Comparison of ENCODE assay signal across 15 cellular contexts in the genomic region with DNA sequence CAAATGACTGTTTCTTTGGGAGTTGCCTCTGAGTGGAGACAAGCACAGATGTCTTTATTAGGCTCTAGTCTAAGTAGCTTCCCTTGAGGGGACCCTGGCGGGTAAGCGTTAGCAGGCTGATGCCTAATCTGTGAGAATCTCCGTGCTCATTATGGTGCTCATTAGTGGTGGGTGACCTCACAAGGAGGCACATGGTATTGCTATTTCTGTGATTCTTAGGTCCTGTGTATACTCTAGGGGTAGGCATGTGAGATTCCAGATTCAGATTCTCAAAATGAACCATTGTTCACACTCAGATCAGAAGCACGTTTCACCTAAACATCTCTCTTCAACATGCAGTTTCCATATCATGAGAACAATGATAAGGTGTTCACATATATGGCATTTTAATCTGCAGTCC.
A peak's percentile ranks its signal among the peaks of the same experiment; 100 is the strongest.
DNase-seq lines count a peak whose midpoint lies in the region; ATAC-seq, FAIRE-seq and TF ChIP-seq lines count a peak whose summit lies in the region.
"Had no signal": no experiment of that assay in that cellular context is flagged by ENCODE, and none has a peak within 500 bp of the region (broad histone marks: within the 10 kb centered on the region; RNA-seq: fewer than 3 reads in every experiment).

No MANE protein-coding gene starts in this region.

- TF ChIP-seq CTCF in A673 (conservative IDR thresholded peaks at IDR 0.05; ENCODE audit: low read depth, low read length) = peak; percentile 36
- no peak for TF ChIP-seq CTCF in H1 (IDR thresholded peaks at IDR 0.05; ENCODE audit: control extremely low read depth in 1 of 3, insufficient read depth in 1 of 3, low read depth in 1 of 3, low read length in 3 of 3)
- peak; percentile 18 for TF ChIP-seq CTCF in neural progenitor cell (IDR thresholded peaks at IDR 0.05)
- no peak for TF ChIP-seq CTCF in HFFc6 (IDR thresholded peaks at IDR 0.05)
- no peak for TF ChIP-seq CTCF in thyroid gland (IDR thresholded peaks at IDR 0.05)

- no peak overlapping the region for H3K4me3 ChIP-seq in A673 (ENCODE audit: low read depth, low read length, poor library complexity, severe bottlenecking)
- no peak overlapping the region for H3K4me3 ChIP-seq in H1 (ENCODE audit: extremely low read depth in 1 of 4, insufficient read depth in 2 of 4, low read depth in 3 of 4, low read length in 4 of 4)
- no peak overlapping the region for H3K4me3 ChIP-seq in neural progenitor cell
- H3K4me3 ChIP-seq in thyroid gland (replicated peaks in 1 of 3) = no peak overlapping the region
- H3K4me3 ChIP-seq: BLaER1 treated with 17β-estradiol and CSF1 and Interleukin-3, amounts not matched to agents 10 nM and 100 nM had no signal

- H3K27me3 ChIP-seq in A673 (replicated peaks; ENCODE audit: insufficient read depth, low read depth, low read length, poor library complexity) = no peaks in the 10 kb centered on the region
- H3K27me3 ChIP-seq in H1 (replicated peaks in 1 of 4; ENCODE audit: control insufficient read depth in 3 of 4, extremely low read depth in 1 of 4, insufficient read depth in 3 of 4, low read length in 3 of 4) = peaks cover 0 to 1% (median 0%) of the 10 kb centered on the region in 4 experiments; a peak in 1 of 7 replicates
- no peaks in the 10 kb centered on the region for H3K27me3 ChIP-seq in neural progenitor cell
- no peaks in the 10 kb centered on the region for H3K27me3 ChIP-seq in thyroid gland
- H3K27me3 ChIP-seq: BLaER1 treated with 17β-estradiol and CSF1 and Interleukin-3, amounts not matched to agents 10 nM and 100 nM had no signal

- no peak overlapping the region for H3K23ac ChIP-seq in H1 (ENCODE audit: insufficient read length)

- H2AK5ac ChIP-seq in H1 (ENCODE audit: low read depth, low read length) = no peak overlapping the region

- no peaks in the 10 kb centered on the region for H3K79me1 ChIP-seq in H1 (ENCODE audit: low read depth, low read length)

- H3K4me2 ChIP-seq in H1 (ENCODE audit: insufficient read depth in 1 of 2, low read depth in 2 of 2, low read length in 2 of 2) = no peak overlapping the region
- H3K4me2 ChIP-seq in neural progenitor cell = no peak overlapping the region
- H3K4me2 ChIP-seq: BLaER1 treated with 17β-estradiol and CSF1 and Interleukin-3, amounts not matched to agents 10 nM and 100 nM had no signal

- TF ChIP-seq POLR2A in H1 (IDR thresholded peaks at IDR 0.05; ENCODE audit: control extremely low read depth in 1 of 2, low read depth in 2 of 2, low read length in 2 of 2) (no peak), thyroid gland (IDR thresholded peaks at IDR 0.05) (no peak)

- ATAC-seq in HG02981 (IDR thresholded peaks at IDR 0.05; ENCODE audit: unreplicated experiment) (no peak), GM18907 (IDR thresholded peaks at IDR 0.05; ENCODE audit: unreplicated experiment) (no peak)

- 88% methylated on average over 4 of the region's 4 CpGs; no CpG with 5 or more reads in 1 of the 2 experiments for WGBS in H1 (ENCODE audit: extremely low coverage in 1 of 2, insufficient coverage in 1 of 2, insufficient read length in 1 of 2, insufficient replicate concordance in 2 of 2, low coverage in 1 of 2, low lambda C conversion rate in 2 of 2, missing lambda C conversion rate in 1 of 2), 2 experiments
- WGBS in thyroid gland, 2 donors = 49 to 61% methylated on average over 4 of the region's 4 CpGs

- H3K4me1 Mint-ChIP-seq in neural progenitor cell (peaks cover 29% of the 10 kb centered on the region), HFFc6 (ENCODE audit: low read depth) (no peaks in the 10 kb centered on the region)
- H3K4me1 Mint-ChIP-seq: CD4-positive, CD25-positive, alpha-beta regulatory T cell; IgD-negative memory B cell had no signal

- peaks cover 16% of the 10 kb centered on the region for H3K9me3 Mint-ChIP-seq in neural progenitor cell
- peaks cover 48% of the 10 kb centered on the region for H3K9me3 Mint-ChIP-seq in HFFc6

- no peak overlapping the region for H3K56ac ChIP-seq in H1 (replicated peaks; ENCODE audit: insufficient read length, low read depth, low read length)

- no peak overlapping the region for H4K5ac ChIP-seq in H1 (ENCODE audit: insufficient read length, low read depth, low read length)

- H2BK15ac ChIP-seq in H1 (ENCODE audit: low read length) = no peak overlapping the region

- H3K18ac ChIP-seq in H1 (ENCODE audit: extremely low read depth, low read length) = no peak overlapping the region

- no peak overlapping the region for H3K9ac ChIP-seq in H1 (replicated peaks in 1 of 4; ENCODE audit: extremely low read depth in 1 of 4, low read depth in 3 of 4, low read length in 3 of 4)
- no peak overlapping the region for H3K9ac ChIP-seq in neural progenitor cell
- H3K9ac ChIP-seq: BLaER1 treated with 17β-estradiol and CSF1 and Interleukin-3, amounts not matched to agents 10 nM and 100 nM had no signal

- H4K20me1 ChIP-seq in H1 (replicated peaks in 1 of 2; ENCODE audit: control insufficient read depth in 1 of 2, insufficient read depth in 2 of 2, low read length in 2 of 2) = no peaks in the 10 kb centered on the region
- H4K20me1 ChIP-seq in neural progenitor cell (ENCODE audit: low read depth) = no peaks in the 10 kb centered on the region
- H4K20me1 ChIP-seq: BLaER1 treated with 17β-estradiol and CSF1 and Interleukin-3, amounts not matched to agents 10 nM and 100 nM had no signal

- H3F3A ChIP-seq in neural progenitor cell (ENCODE audit: low read depth) = no peaks in the 10 kb centered on the region

- intact Hi-C loops in A673 (cut with micrococcal nuclease; ENCODE audit: unreplicated experiment) (no loop called here), thyroid gland (cut with DNase I) (no loop called here)

- H3K27ac Mint-ChIP-seq in neural progenitor cell (no peak overlapping the region), HFFc6 (no peak overlapping the region)
- H3K27ac Mint-ChIP-seq: CD4-positive, CD25-positive, alpha-beta regulatory T cell; IgD-negative memory B cell had no signal

- H3K36me3 Mint-ChIP-seq in neural progenitor cell = peaks cover 2% of the 10 kb centered on the region
- no peaks in the 10 kb centered on the region for H3K36me3 Mint-ChIP-seq in HFFc6 (ENCODE audit: low read depth)
- H3K36me3 Mint-ChIP-seq: CD4-positive, CD25-positive, alpha-beta regulatory T cell; IgD-negative memory B cell had no signal

- CTCF ChIA-PET in A673 (lab: Charles Lee) (no interaction called here), H1 (lab: Charles Lee; ENCODE audit: partially characterized antibody) (interaction anchor here (0.6 kb wide), 1 partner anchor 31 kb away, joined by 3 read pairs; no protein-coding TSS in a partner anchor)

- H3K79me2 ChIP-seq in H1 (ENCODE audit: control insufficient read depth in 1 of 2, insufficient read depth in 2 of 2, low read length in 2 of 2) (no peaks in the 10 kb centered on the region), neural progenitor cell (ENCODE audit: low read depth) (no peaks in the 10 kb centered on the region)

- no peak overlapping the region for H4K91ac ChIP-seq in H1 (replicated peaks; ENCODE audit: insufficient read length, low read length)

- peaks cover 8% of the 10 kb centered on the region for H3K4me1 ChIP-seq in A673 (ENCODE audit: insufficient read depth, low read length, poor library complexity, severe bottlenecking)
- no peaks in the 10 kb centered on the region for H3K4me1 ChIP-seq in H1 (replicated peaks in 1 of 4; ENCODE audit: control insufficient read depth in 3 of 4, insufficient read depth in 4 of 4, low read length in 3 of 4)
- peaks cover 39% of the 10 kb centered on the region for H3K4me1 ChIP-seq in neural progenitor cell
- H3K4me1 ChIP-seq in thyroid gland = no peaks in the 10 kb centered on the region
- H3K4me1 ChIP-seq: BLaER1 treated with 17β-estradiol and CSF1 and Interleukin-3, amounts not matched to agents 10 nM and 100 nM had no signal

- peak; percentile 28 to 39; a peak in 3 of 4 replicates for TF ChIP-seq RAD21 in H1 (IDR thresholded peaks at IDR 0.05 in 1 of 2, conservative IDR thresholded peaks at IDR 0.05 in 1 of 2; ENCODE audit: low read depth in 2 of 2, low read length in 2 of 2)

- H2BK20ac ChIP-seq in H1 (ENCODE audit: low read length) = no peak overlapping the region

- no TSS peak for BruUV-seq in A673 (replicated peaks; lab: Mats Ljungman, UMichigan)

- DNase-seq in A673 (ENCODE audit: low spot score) (peak; percentile 62), NCI-H524 (lab: John Stamatoyannopoulos, UW) (peak; percentile 34 to 76), H1 (ENCODE audit: low read depth in 1 of 2, low spot score in 2 of 2) (no peak), neural progenitor cell (ENCODE audit: low spot score) (peak; percentile 60), HFFc6 (no peak), thyroid gland (no peak)
- DNase-seq: 8988T; ACHN; CD4-positive, CD25-positive, alpha-beta regulatory T cell; HCEC 1CT had no signal

- no peak overlapping the region for H3K14ac ChIP-seq in H1 (ENCODE audit: insufficient read length)

- no peak overlapping the region for H2BK120ac ChIP-seq in H1 (replicated peaks; ENCODE audit: low read depth, low read length)

- POLR2A ChIA-PET in A673 (lab: Charles Lee; ENCODE audit: low non-redundant PET) = no interaction called here
- POLR2A ChIA-PET in H1 (lab: Charles Lee; ENCODE audit: partially characterized antibody) = no interaction called here

- TF ChIP-seq EP300 in H1 (IDR thresholded peaks at IDR 0.05; ENCODE audit: borderline replicate concordance in 1 of 2, low read depth in 2 of 2, low read length in 2 of 2) = no peak

- H3K27me3 Mint-ChIP-seq in neural progenitor cell (ENCODE audit: insufficient read depth, low read depth) (no peaks in the 10 kb centered on the region), HFFc6 (ENCODE audit: insufficient read depth) (no peaks in the 10 kb centered on the region; the same call in 1 of the 2 replicates)
- H3K27me3 Mint-ChIP-seq: CD4-positive, CD25-positive, alpha-beta regulatory T cell; IgD-negative memory B cell had no signal

- H3K4me3 Mint-ChIP-seq in neural progenitor cell = no peak overlapping the region
- H3K4me3 Mint-ChIP-seq in HFFc6 = no peak overlapping the region
- H3K4me3 Mint-ChIP-seq: CD4-positive, CD25-positive, alpha-beta regulatory T cell; IgD-negative memory B cell had no signal

- no peaks in the 10 kb centered on the region for H3K9me3 ChIP-seq in A673 (ENCODE audit: low read depth, low read length, poor library complexity, severe bottlenecking)
- no peaks in the 10 kb centered on the region for H3K9me3 ChIP-seq in H1 (ENCODE audit: insufficient read depth in 2 of 2, low read depth in 1 of 2, low read length in 1 of 2)
- no peaks in the 10 kb centered on the region for H3K9me3 ChIP-seq in neural progenitor cell (ENCODE audit: low read depth)
- H3K9me3 ChIP-seq in thyroid gland = no peaks in the 10 kb centered on the region

- H3K27ac ChIP-seq in A673 (ENCODE audit: low read depth, low read length, poor library complexity, severe bottlenecking) = no peak overlapping the region
- no peak overlapping the region for H3K27ac ChIP-seq in H1 (ENCODE audit: low read depth, low read length)
- H3K27ac ChIP-seq in neural progenitor cell = no peak overlapping the region
- H3K27ac ChIP-seq in thyroid gland = no peak overlapping the region
- H3K27ac ChIP-seq: BLaER1 treated with 17β-estradiol and CSF1 and Interleukin-3, amounts not matched to agents 10 nM and 100 nM had no signal

- H2AFZ ChIP-seq in H1 (ENCODE audit: low read length) (0 out of 2 replicates have a peak overlapping the region, but pooled peaks have one; percentile 47), neural progenitor cell (replicated peaks) (no peak overlapping the region)

- H3K36me3 ChIP-seq in A673 (ENCODE audit: insufficient read depth, low read length, poor library complexity, severe bottlenecking) (no peaks in the 10 kb centered on the region), H1 (ENCODE audit: control insufficient read depth in 2 of 4, insufficient read depth in 4 of 4, low read length in 3 of 4) (no peaks in the 10 kb centered on the region), neural progenitor cell (no peaks in the 10 kb centered on the region), thyroid gland (no peaks in the 10 kb centered on the region)
- H3K36me3 ChIP-seq: BLaER1 treated with 17β-estradiol and CSF1 and Interleukin-3, amounts not matched to agents 10 nM and 100 nM had no signal

- no peak overlapping the region for H3K4ac ChIP-seq in H1 (replicated peaks; ENCODE audit: insufficient read length, low read depth, low read length)

- no peaks in the 10 kb centered on the region for H3K23me2 ChIP-seq in H1 (ENCODE audit: low read depth, low read length)

- no peak overlapping the region for H2BK5ac ChIP-seq in H1 (ENCODE audit: low read depth, low read length)

- no peak overlapping the region for H2BK12ac ChIP-seq in H1 (ENCODE audit: low read depth, low read length)

- peak; percentile 52 for FAIRE-seq in H1 (lab: Jason Lieb, UNC)
- FAIRE-seq: GM18507 had no signal

- H4K8ac ChIP-seq in H1 (ENCODE audit: extremely low read depth, insufficient read depth, low read length) = no peak overlapping the region

Comparison
In these comparisons a context has a peak if more than half of its experiments do, and no peak if none do; other contexts are left out.
1. DNase-seq: peak in A673 (single experiment), NCI-H524 (2 of 2) and neural progenitor cell (single experiment); none in H1 (0 of 2), HFFc6 (single experiment) and thyroid gland (0 of 2).
2. CTCF ChIP-seq: peak in A673 (single experiment) and neural progenitor cell (single experiment); none in H1 (0 of 3), HFFc6 (single experiment) and thyroid gland (0 of 6).